ENCODE assay signal across 1 cellular context in the genomic region with DNA sequence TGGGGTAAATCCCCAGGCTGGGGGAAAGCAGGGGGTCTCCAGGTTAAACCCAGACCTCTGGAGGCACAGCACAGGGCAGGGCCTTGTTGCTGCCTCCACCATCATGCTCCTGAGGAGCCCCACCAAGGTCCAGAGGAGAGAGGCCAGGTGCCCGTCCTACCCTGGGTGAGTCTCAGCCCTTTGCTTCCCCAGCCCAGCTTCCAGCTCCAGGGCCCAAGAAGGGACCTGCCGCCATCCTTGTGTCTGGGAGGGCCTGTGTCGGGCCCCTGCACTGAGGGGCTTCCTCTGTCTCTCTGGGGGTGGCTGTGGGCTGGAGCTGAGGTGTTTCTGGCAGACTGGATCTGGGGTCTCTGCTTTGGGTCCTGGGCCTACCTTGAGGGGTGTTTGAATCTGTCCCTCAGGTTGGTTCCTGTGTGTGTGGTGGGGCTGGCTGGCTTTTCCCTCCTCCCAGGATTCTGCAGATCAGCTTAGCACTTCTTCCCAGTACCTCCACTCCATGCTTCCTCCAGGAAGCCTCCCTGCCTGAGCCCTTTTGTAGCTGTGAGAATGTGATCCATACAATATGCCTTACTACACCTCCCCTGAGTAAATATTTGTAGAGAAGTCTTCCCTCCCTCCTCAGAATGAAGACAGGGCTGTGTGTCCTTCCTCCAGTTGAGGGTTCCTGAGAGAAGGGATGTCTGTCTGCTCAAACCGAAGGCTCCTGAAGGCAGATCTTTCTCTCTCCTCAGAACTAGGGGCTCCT.
TF ChIP-seq lines count a peak whose summit lies in the region.

No MANE protein-coding gene starts in this region.

TF ChIP-seq in HepG2, 621 proteins besides CTCF, POLR2A, EP300 and RAD21:
- TF ChIP-seq PLRG1 (conservative IDR thresholded peaks at IDR 0.05) (no peak), KLF13 (CRISPR knock-in tag; IDR thresholded peaks at IDR 0.05) (no peak), EHMT2 (IDR thresholded peaks at IDR 0.05; ENCODE audit: borderline replicate concordance, low read depth, low read length) (no peak), TOPORS (CRISPR knock-in tag; IDR thresholded peaks at IDR 0.05) (no peak), IRF2 (CRISPR knock-in tag; IDR thresholded peaks at IDR 0.05) (no peak)
TF ChIP-seq in HepG2: peak in this region for 0.
